8 cellular contexts compared by ENCODE assay signal in genomic region chr6:75747985-75748742, GRCh38. TPM values are rescaled to one million over a fixed set of nuclear protein-coding genes. Genes with fewer than 3 reads are reported as not detected.
DNase-seq lines count a peak whose midpoint lies in the region; ATAC-seq and TF ChIP-seq lines count a peak whose summit lies in the region.

No MANE protein-coding gene starts in this region.

- peaks cover 43 to 83% (median 62%) of the 10 kb centered on the region in 11 experiments for H3K27me3 ChIP-seq in BLaER1 treated with 17β-estradiol and CSF1 and Interleukin-3, amounts not matched to agents 10 nM and 100 nM
- H3K27me3 ChIP-seq in right atrium auricular region (no peaks in the 10 kb centered on the region), spleen (replicated peaks in 1 of 7) (peaks cover 0 to 93% (median 4%) of the 10 kb centered on the region in 7 donors)

- POLR2A ChIA-PET in activated CD4-positive, alpha-beta memory T cell treated with anti-CD3 and anti-CD28 coated beads for 36 hours (lab: Charles Lee) = interaction anchor here (0.6 kb wide), 1 partner anchor 463 kb away, joined by 3 read pairs; no protein-coding TSS in a partner anchor

- H3K9ac ChIP-seq in BLaER1 treated with 17β-estradiol and CSF1 and Interleukin-3, amounts not matched to agents 10 nM and 100 nM = peak overlapping the region; percentile 46 to 72 (median 63); a peak in 19 of 22 replicates

- ATAC-seq in HG03095 (IDR thresholded peaks at IDR 0.05; ENCODE audit: unreplicated experiment) = peak; percentile 0
- ATAC-seq in omental fat pad (ENCODE audit: low FRiP score) = no peak

- H3K4me3 Mint-ChIP-seq in activated CD4-positive, alpha-beta memory T cell treated with anti-CD3 and anti-CD28 coated beads for 36 hours = peak overlapping the region; percentile 81

- H3K9me3 ChIP-seq in BLaER1 treated with 17β-estradiol and CSF1 and Interleukin-3, amounts not matched to agents 10 nM and 100 nM (replicated peaks in 1 of 11) = no peaks in the 10 kb centered on the region
- H3K9me3 ChIP-seq in right atrium auricular region = no peaks in the 10 kb centered on the region
- H3K9me3 ChIP-seq in spleen = no peaks in the 10 kb centered on the region

- no peaks in the 10 kb centered on the region for H3K36me3 ChIP-seq in BLaER1 treated with 17β-estradiol and CSF1 and Interleukin-3, amounts not matched to agents 10 nM and 100 nM
- no peaks in the 10 kb centered on the region for H3K36me3 ChIP-seq in right atrium auricular region
- H3K36me3 ChIP-seq in spleen = no peaks in the 10 kb centered on the region

- TF ChIP-seq CTCF in right atrium auricular region (IDR thresholded peaks at IDR 0.05) (no peak), spleen (IDR thresholded peaks at IDR 0.05 in 8 of 11, conservative IDR thresholded peaks at IDR 0.05 in 3 of 11) (no peak), omental fat pad (IDR thresholded peaks at IDR 0.05) (no peak)

- no peak for DNase-seq in activated CD4-positive, alpha-beta memory T cell treated with anti-CD3 and anti-CD28 coated beads for 36 hours
- DNase-seq in right atrium auricular region (ENCODE audit: low spot score) (no peak), spleen (no peak), NCI-H446 treated with DMSO at 0.1 percent for 48 hours (lab: John Stamatoyannopoulos, UW) (no peak), DMS 273 treated with DMSO at 0.1 percent for 48 hours (lab: John Stamatoyannopoulos, UW) (no peak), omental fat pad (ENCODE audit: low spot score) (no peak)

- peaks cover 0 to 17% (median 12%) of the 10 kb centered on the region in 11 experiments; a peak in 14 of 22 replicates for H4K20me1 ChIP-seq in BLaER1 treated with 17β-estradiol and CSF1 and Interleukin-3, amounts not matched to agents 10 nM and 100 nM

- 5 to 8% (median 6%) methylated on average over 17 of the region's 17 CpGs for WGBS in spleen, 5 donors

- peaks cover 16 to 26% (median 20%) of the 10 kb centered on the region in 10 experiments for H3K4me1 ChIP-seq in BLaER1 treated with 17β-estradiol and CSF1 and Interleukin-3, amounts not matched to agents 10 nM and 100 nM
- H3K4me1 ChIP-seq in right atrium auricular region (peaks cover 0 to 18% of the 10 kb centered on the region in 2 donors), spleen (peaks cover 6 to 51% (median 27%) of the 10 kb centered on the region in 6 donors)

- no peak overlapping the region for H3K27ac Mint-ChIP-seq in activated CD4-positive, alpha-beta memory T cell treated with anti-CD3 and anti-CD28 coated beads for 36 hours

- intact Hi-C loops in activated CD4-positive, alpha-beta memory T cell treated with anti-CD3 and anti-CD28 coated beads for 36 hours (cut with micrococcal nuclease) = loop anchor here (1.0 to 5.0 kb wide), 2 partner anchors 83 to 136 kb away; no protein-coding TSS in a partner anchor
- intact Hi-C loops in spleen (cut with DNase I; ENCODE audit: low total_unique reads) = no loop called here

- no peak overlapping the region for H3K27ac ChIP-seq in BLaER1 treated with 17β-estradiol and CSF1 and Interleukin-3, amounts not matched to agents 10 nM and 100 nM
- H3K27ac ChIP-seq in right atrium auricular region (peak overlapping the region; percentile 84 to 89), spleen (peak overlapping the region; percentile 29 to 90 (median 84))

- H3K9me3 Mint-ChIP-seq in activated CD4-positive, alpha-beta memory T cell treated with anti-CD3 and anti-CD28 coated beads for 36 hours = no peaks in the 10 kb centered on the region

- H3K4me3 ChIP-seq in BLaER1 treated with 17β-estradiol and CSF1 and Interleukin-3, amounts not matched to agents 10 nM and 100 nM = peak overlapping the region; percentile 64 to 79 (median 70)
- H3K4me3 ChIP-seq in right atrium auricular region = peak overlapping the region; percentile 83 to 90
- peak overlapping the region; percentile 70 to 91 (median 79) for H3K4me3 ChIP-seq in spleen

- peaks cover 18% of the 10 kb centered on the region for H3K27me3 Mint-ChIP-seq in activated CD4-positive, alpha-beta memory T cell treated with anti-CD3 and anti-CD28 coated beads for 36 hours

- H3K4me2 ChIP-seq in BLaER1 treated with 17β-estradiol and CSF1 and Interleukin-3, amounts not matched to agents 10 nM and 100 nM = peak overlapping the region; percentile 96 to 100 (median 99)

- no peaks in the 10 kb centered on the region for H3K36me3 Mint-ChIP-seq in activated CD4-positive, alpha-beta memory T cell treated with anti-CD3 and anti-CD28 coated beads for 36 hours

- no peak for TF ChIP-seq POLR2A in spleen (IDR thresholded peaks at IDR 0.05)

- peaks cover 11% of the 10 kb centered on the region for H3K4me1 Mint-ChIP-seq in activated CD4-positive, alpha-beta memory T cell treated with anti-CD3 and anti-CD28 coated beads for 36 hours (ENCODE audit: low read depth)

- CTCF ChIA-PET in activated CD4-positive, alpha-beta memory T cell treated with anti-CD3 and anti-CD28 coated beads for 36 hours (lab: Charles Lee) = no interaction called here

RNA-seq across cellular contexts. Expression of gene MYO6, which starts 0.9 kb away (rescaled TPM):
- 1 to 10 TPM; 6.1 to 6.4 TPM for total RNA-seq in activated CD4-positive, alpha-beta memory T cell treated with anti-CD3 and anti-CD28 coated beads for 36 hours
- total RNA-seq in right atrium auricular region (1 to 10 TPM; 3.6 to 5.9 TPM), spleen (10 to 100 TPM; 15.3 to 29.1 (median 21.6) TPM), omental fat pad (10 to 100 TPM; 12.7 to 31.1 (median 15.6) TPM)
- polyA plus RNA-seq in spleen = 1 to 10 TPM; 4.2 to 6.5 (median 6.0) TPM

Comparison
In these comparisons a context has a peak if more than half of its experiments do, and no peak if none do; other contexts are left out.
1. H3K27ac ChIP-seq: peak in right atrium auricular region (2 of 2) and spleen (8 of 8); none in BLaER1 treated with 17β-estradiol and CSF1 and Interleukin-3, amounts not matched to agents 10 nM and 100 nM (0 of 11).
2. Peak in every context shown above with its lines, with median percentiles within 50 percentile points of each other: H3K4me3 ChIP-seq.